26 cellular contexts compared by ENCODE assay signal in the genomic region with DNA sequence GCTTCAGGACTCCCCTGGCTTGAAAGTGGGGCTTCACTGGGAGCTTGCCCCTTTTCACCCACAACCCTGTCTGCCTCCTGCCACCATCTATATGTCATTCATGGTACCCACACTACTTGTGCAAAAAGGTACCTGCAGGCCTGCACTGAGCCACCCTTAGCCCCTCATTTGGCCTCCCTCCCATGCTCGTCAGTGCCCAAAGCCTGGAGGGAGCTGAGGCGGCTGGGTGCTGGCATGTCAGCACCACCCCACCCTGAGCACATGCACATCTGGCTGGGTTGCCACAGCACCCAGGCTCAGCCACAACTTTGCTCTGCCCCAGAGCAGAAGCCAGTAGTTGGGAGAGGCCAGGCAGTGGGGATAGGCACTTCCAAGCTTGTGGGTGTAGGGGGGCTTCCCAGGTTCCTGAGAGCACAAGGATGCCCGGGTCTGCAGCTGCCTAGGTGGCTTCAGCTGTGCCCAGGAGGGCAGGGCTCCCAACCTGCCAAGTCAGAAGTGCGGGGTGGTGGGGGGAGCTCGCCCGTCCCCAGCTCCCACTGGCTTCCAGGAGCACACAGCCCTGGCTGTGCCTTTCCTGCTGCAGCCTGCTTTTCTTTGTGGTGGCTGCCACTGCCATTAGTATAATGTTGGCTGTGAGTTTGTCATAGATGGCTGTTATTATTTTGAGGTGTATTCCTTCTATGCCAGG.
"Had no signal": no experiment of that assay in that cellular context is flagged by ENCODE, and none has a peak within 500 bp of the region (broad histone marks: within the 10 kb centered on the region; RNA-seq: fewer than 3 reads in every experiment).

No MANE protein-coding gene starts in this region.

- H3K9me3 Mint-ChIP-seq: nephron, neural crest cell had no signal

- H3K27me3 ChIP-seq: heart left ventricle, neutrophil, ovary, sigmoid colon, spleen, stomach, testis, thyroid gland, transverse colon, uterus had no signal

- H3K4me3 Mint-ChIP-seq: immature natural killer cell; memory B cell; naive thymus-derived CD8-positive, alpha-beta T cell; nephron; neural crest cell; stimulated activated naive B cell treated with anti-CD40 and anti-IgM and Interleukin-4, amounts not matched to agents 10 μg/mL and 1 μg/mL and 100 μg/mL, for 72 hours had no signal

- DNase-seq: heart left ventricle; hypothalamus; immature natural killer cell; left ventricle myocardium inferior; naive thymus-derived CD8-positive, alpha-beta T cell; occipital lobe; ovary; right cardiac atrium; sigmoid colon; small intestine; spleen; stimulated activated CD4-positive, alpha-beta T cell treated with anti-CD3 and anti-CD28 coated beads, Interleukin-2, amount 100 ng/mL, for 48 hours; stimulated activated CD4-positive, alpha-beta T cell treated with anti-CD3 and anti-CD28 coated beads, Interleukin-4, amount 100 ng/mL, for 4 hours; stimulated activated CD8-positive, alpha-beta memory T cell treated with anti-CD3 and anti-CD28 coated beads, Interleukin-4, amount 100 ng/mL, for 48 hours; stimulated activated naive B cell treated with anti-CD40 and anti-IgM and Interleukin-4, amounts not matched to agents 10 μg/mL and 1 μg/mL and 100 μg/mL, for 72 hours; stimulated activated naive CD8-positive, alpha-beta T cell treated with anti-CD3 and anti-CD28 coated beads, Interleukin-15, Interleukin-2, amounts not matched to agents 100 U/mL and 50 U/mL, for 24 hours; stomach; testis; thyroid gland; transverse colon; uterus had no signal

- H3K9me3 ChIP-seq: heart left ventricle, neutrophil, sigmoid colon, testis, thyroid gland, transverse colon, uterus had no signal

- H3K27ac Mint-ChIP-seq: immature natural killer cell; memory B cell; naive thymus-derived CD8-positive, alpha-beta T cell; nephron; progenitor cell of endocrine pancreas had no signal

- H3K4me1 ChIP-seq: heart left ventricle, left ventricle myocardium inferior, sigmoid colon, spleen, stomach, testis, thyroid gland, transverse colon, uterus had no signal

- H3K27ac ChIP-seq: heart left ventricle, left ventricle myocardium inferior, neutrophil, ovary, sigmoid colon, spleen, stomach, testis, thyroid gland, transverse colon, uterus had no signal

- H3K27me3 Mint-ChIP-seq: memory B cell; naive thymus-derived CD8-positive, alpha-beta T cell; progenitor cell of endocrine pancreas; stimulated activated naive B cell treated with anti-CD40 and anti-IgM and Interleukin-4, amounts not matched to agents 10 μg/mL and 1 μg/mL and 100 μg/mL, for 72 hours had no signal

- H3K36me3 ChIP-seq: heart left ventricle, left ventricle myocardium inferior, neutrophil, ovary, sigmoid colon, spleen, stomach, thyroid gland, transverse colon, uterus had no signal

- H3K36me3 Mint-ChIP-seq: immature natural killer cell; memory B cell; naive thymus-derived CD8-positive, alpha-beta T cell; stimulated activated naive B cell treated with anti-CD40 and anti-IgM and Interleukin-4, amounts not matched to agents 10 μg/mL and 1 μg/mL and 100 μg/mL, for 72 hours had no signal

- ATAC-seq: naive thymus-derived CD8-positive, alpha-beta T cell; right cardiac atrium; stimulated activated naive B cell treated with anti-CD40 and anti-IgM and Interleukin-4, amounts not matched to agents 10 μg/mL and 1 μg/mL and 100 μg/mL, for 72 hours; stimulated activated naive CD8-positive, alpha-beta T cell treated with anti-CD3 and anti-CD28 coated beads, Interleukin-15, Interleukin-2, amounts not matched to agents 100 U/mL and 50 U/mL, for 24 hours had no signal

- H3K4me3 ChIP-seq: heart left ventricle, left ventricle myocardium inferior, ovary, sigmoid colon, spleen, stomach, testis, thyroid gland, transverse colon, uterus had no signal

- H3K4me1 Mint-ChIP-seq: immature natural killer cell; memory B cell; naive thymus-derived CD8-positive, alpha-beta T cell; nephron; neural crest cell; stimulated activated naive B cell treated with anti-CD40 and anti-IgM and Interleukin-4, amounts not matched to agents 10 μg/mL and 1 μg/mL and 100 μg/mL, for 72 hours had no signal
